ENCODE assay signal across 21 cellular contexts in the genomic region with DNA sequence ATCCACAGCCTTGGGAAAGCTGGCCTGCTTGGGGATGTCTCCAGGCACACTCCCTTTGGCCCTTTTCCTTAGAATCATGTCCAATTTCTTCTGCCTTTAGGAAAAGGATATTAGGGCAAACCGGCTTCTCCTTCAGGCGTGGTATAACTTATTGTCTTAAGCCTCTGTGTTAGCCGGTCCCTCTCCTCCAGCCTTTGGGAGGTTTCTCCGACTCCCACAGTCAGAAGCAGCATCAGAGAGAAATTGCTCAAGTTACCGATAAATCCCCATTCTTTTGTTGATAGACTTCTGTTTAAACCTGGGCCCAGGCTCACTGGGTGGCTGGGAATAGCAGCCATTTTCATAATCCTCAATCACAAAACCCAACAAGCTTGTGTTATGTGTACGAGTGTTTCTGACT.
"Had no signal": no experiment of that assay in that cellular context is flagged by ENCODE, and none has a peak within 500 bp of the region (broad histone marks: within the 10 kb centered on the region; RNA-seq: fewer than 3 reads in every experiment).

No MANE protein-coding gene starts in this region.

- H3K27me3 ChIP-seq: colonic mucosa, right atrium auricular region, tibial artery had no signal

- H3K4me3 Mint-ChIP-seq: activated B cell treated with CpG ODN at 0.5 μM for 24 hours; activated CD4-positive, alpha-beta T cell treated with anti-CD3 and anti-CD28 coated beads for 36 hours; activated naive CD8-positive, alpha-beta T cell treated with anti-CD3 and anti-CD28 coated beads, Interleukin-2, amount 10 ng/mL, durations not matched to agents 7 days and 5 days; activated T-cell treated with anti-CD3 and anti-CD28 coated beads, Interleukin-2, amount 50 U/mL, for 24 hours; endodermal cell; memory B cell; neural crest cell; stimulated activated effector memory CD8-positive, alpha-beta T cell treated with anti-CD3 and anti-CD28 coated beads, Interleukin-12 subunit alpha, Interleukin-12 subunit beta, amount 100 ng/mL, for 72 hours; stimulated activated naive CD8-positive, alpha-beta T cell treated with anti-CD3 and anti-CD28 coated beads, Interleukin-15, amount 100 ng/mL, for 72 hours; T-helper 1 cell treated with Interleukin-12 subunit alpha and Interleukin-12 subunit beta and Interleukin-4 antibody, amounts not matched to agents 30 μg/mL and 1 μg/mL, for 36 hours had no signal

- H3K36me3 Mint-ChIP-seq: activated naive CD8-positive, alpha-beta T cell treated with anti-CD3 and anti-CD28 coated beads, Interleukin-2, amount 10 ng/mL, durations not matched to agents 7 days and 5 days; memory B cell; stimulated activated effector memory CD8-positive, alpha-beta T cell treated with anti-CD3 and anti-CD28 coated beads, Interleukin-12 subunit alpha, Interleukin-12 subunit beta, amount 100 ng/mL, for 72 hours had no signal

- H3K4me3 ChIP-seq: colonic mucosa, prostate gland, right atrium auricular region, tibial artery had no signal

- H3K9me3 Mint-ChIP-seq: activated B cell treated with CpG ODN at 0.5 μM for 24 hours; activated naive CD8-positive, alpha-beta T cell treated with anti-CD3 and anti-CD28 coated beads, Interleukin-2, amount 10 ng/mL, durations not matched to agents 7 days and 5 days; endodermal cell; neural crest cell; stimulated activated effector memory CD8-positive, alpha-beta T cell treated with anti-CD3 and anti-CD28 coated beads, Interleukin-12 subunit alpha, Interleukin-12 subunit beta, amount 100 ng/mL, for 72 hours; stimulated activated naive CD8-positive, alpha-beta T cell treated with anti-CD3 and anti-CD28 coated beads, Interleukin-15, amount 100 ng/mL, for 72 hours; T-helper 1 cell treated with Interleukin-12 subunit alpha and Interleukin-12 subunit beta and Interleukin-4 antibody, amounts not matched to agents 30 μg/mL and 1 μg/mL, for 36 hours had no signal

- ATAC-seq: activated CD4-positive, alpha-beta T cell treated with anti-CD3 and anti-CD28 coated beads for 36 hours; stimulated activated effector memory CD8-positive, alpha-beta T cell treated with anti-CD3 and anti-CD28 coated beads, Interleukin-12 subunit alpha, Interleukin-12 subunit beta, amount 100 ng/mL, for 72 hours; stimulated activated naive CD8-positive, alpha-beta T cell treated with anti-CD3 and anti-CD28 coated beads, Interleukin-15, amount 100 ng/mL, for 72 hours had no signal

- H3K36me3 ChIP-seq: colonic mucosa, prostate gland, right atrium auricular region, tibial artery had no signal

- H3K9me3 ChIP-seq: colonic mucosa, prostate gland, right atrium auricular region, tibial artery had no signal

- DNase-seq: activated B cell treated with CpG ODN at 0.5 μM for 24 hours; activated CD4-positive, alpha-beta T cell treated with anti-CD3 and anti-CD28 coated beads for 36 hours; activated CD4-positive, alpha-beta T cell treated with anti-CD3 and anti-CD28 coated beads, Interleukin-2, amount 50 U/mL, for 4 hours; activated CD8-positive, alpha-beta memory T cell treated with anti-CD3 and anti-CD28 coated beads for 24 hours; activated CD8-positive, alpha-beta memory T cell treated with anti-CD3 and anti-CD28 coated beads, Interleukin-2, amount 50 U/mL, for 4 hours; activated naive CD4-positive, alpha-beta T cell treated with Interleukin-2 at 50 U/mL for 16 hours; activated naive CD8-positive, alpha-beta T cell treated with anti-CD3 and anti-CD28 coated beads, Interleukin-2, amount 10 ng/mL, durations not matched to agents 7 days and 5 days; activated T-cell treated with anti-CD3 and anti-CD28 coated beads, Interleukin-2, amount 50 U/mL, for 24 hours; amniotic stem cell; colonic mucosa; endodermal cell; hippocampal formation; stimulated activated CD4-positive, alpha-beta T cell treated with anti-CD3 and anti-CD28 coated beads, Interleukin-2, amount 100 ng/mL, for 24 hours; stimulated activated naive CD8-positive, alpha-beta T cell treated with anti-CD3 and anti-CD28 coated beads, Interleukin-15, amount 100 ng/mL, for 72 hours; tibial artery had no signal

- H3K4me1 Mint-ChIP-seq: activated B cell treated with CpG ODN at 0.5 μM for 24 hours; activated naive CD8-positive, alpha-beta T cell treated with anti-CD3 and anti-CD28 coated beads, Interleukin-2, amount 10 ng/mL, durations not matched to agents 7 days and 5 days; memory B cell; stimulated activated effector memory CD8-positive, alpha-beta T cell treated with anti-CD3 and anti-CD28 coated beads, Interleukin-12 subunit alpha, Interleukin-12 subunit beta, amount 100 ng/mL, for 72 hours had no signal

- H3K4me1 ChIP-seq: colonic mucosa, prostate gland, tibial artery had no signal

- H3K27ac ChIP-seq: colonic mucosa, prostate gland, right atrium auricular region, tibial artery had no signal

- H3K27ac Mint-ChIP-seq: activated B cell treated with CpG ODN at 0.5 μM for 24 hours; activated CD4-positive, alpha-beta T cell treated with anti-CD3 and anti-CD28 coated beads for 36 hours; activated naive CD8-positive, alpha-beta T cell treated with anti-CD3 and anti-CD28 coated beads, Interleukin-2, amount 10 ng/mL, durations not matched to agents 7 days and 5 days; activated T-cell treated with anti-CD3 and anti-CD28 coated beads, Interleukin-2, amount 50 U/mL, for 24 hours; endodermal cell; memory B cell; stimulated activated effector memory CD8-positive, alpha-beta T cell treated with anti-CD3 and anti-CD28 coated beads, Interleukin-12 subunit alpha, Interleukin-12 subunit beta, amount 100 ng/mL, for 72 hours; stimulated activated naive CD8-positive, alpha-beta T cell treated with anti-CD3 and anti-CD28 coated beads, Interleukin-15, amount 100 ng/mL, for 72 hours; T-helper 1 cell treated with Interleukin-12 subunit alpha and Interleukin-12 subunit beta and Interleukin-4 antibody, amounts not matched to agents 30 μg/mL and 1 μg/mL, for 36 hours had no signal
